In genomic region chr12:120230326-120230973, GRCh38 we compare ENCODE assay signal across 8 cellular contexts. TPM values are rescaled to one million over a fixed set of nuclear protein-coding genes. Genes with fewer than 3 reads are reported as not detected.
DNase-seq lines count a peak whose midpoint lies in the region; ATAC-seq, FAIRE-seq and TF ChIP-seq lines count a peak whose summit lies in the region.

No MANE protein-coding gene starts in this region.

- H3K4me1 Mint-ChIP-seq in dendritic cell treated with granulocyte-macrophage colony-stimulating factor and Interleukin-4, amounts not matched to agents 40 ng/mL and 50 ng/mL, for 4 days (ENCODE audit: low read depth): peaks cover 100% of the 10 kb centered on the region

- H3K27ac ChIP-seq in lower lobe of right lung: peak overlapping the region; percentile 88

- no peak for TF ChIP-seq CTCF in lower lobe of right lung (IDR thresholded peaks at IDR 0.05)

- peaks cover 21% of the 10 kb centered on the region for H3K36me3 Mint-ChIP-seq in dendritic cell treated with granulocyte-macrophage colony-stimulating factor and Interleukin-4, amounts not matched to agents 40 ng/mL and 50 ng/mL, for 4 days (ENCODE audit: low read depth)

- DNase-seq in H4 (ENCODE audit: low spot score) (peak; percentile 96), OCI-M1 (lab: John Stamatoyannopoulos, UW) (peak; percentile 17), lower lobe of right lung (peak; percentile 52), ureter (ENCODE audit: low spot score) (peak; percentile 87), NCI-H2081 treated with DMSO at 0.1 percent for 48 hours (lab: John Stamatoyannopoulos, UW) (no peak), GM12891 (ENCODE audit: insufficient read length, low spot score) (no peak)

- H3K36me3 ChIP-seq in lower lobe of right lung: peaks cover 14% of the 10 kb centered on the region

- FAIRE-seq in GM12891 (lab: Jason Lieb, UNC): no peak

- H3K9me3 ChIP-seq in lower lobe of right lung: no peaks in the 10 kb centered on the region

- no peaks in the 10 kb centered on the region for H3K27me3 Mint-ChIP-seq in dendritic cell treated with granulocyte-macrophage colony-stimulating factor and Interleukin-4, amounts not matched to agents 40 ng/mL and 50 ng/mL, for 4 days

- ATAC-seq in lower lobe of right lung: peak; percentile 3 to 11
- ATAC-seq in GM21723 (IDR thresholded peaks at IDR 0.05; ENCODE audit: unreplicated experiment): no peak

- no peaks in the 10 kb centered on the region for H3K9me3 Mint-ChIP-seq in dendritic cell treated with granulocyte-macrophage colony-stimulating factor and Interleukin-4, amounts not matched to agents 40 ng/mL and 50 ng/mL, for 4 days

- H3K4me3 Mint-ChIP-seq in dendritic cell treated with granulocyte-macrophage colony-stimulating factor and Interleukin-4, amounts not matched to agents 40 ng/mL and 50 ng/mL, for 4 days: peak overlapping the region; percentile 18

- H3K27ac Mint-ChIP-seq in dendritic cell treated with granulocyte-macrophage colony-stimulating factor and Interleukin-4, amounts not matched to agents 40 ng/mL and 50 ng/mL, for 4 days: peak overlapping the region; percentile 84

- intact Hi-C loops in dendritic cell treated with granulocyte-macrophage colony-stimulating factor and Interleukin-4, amounts not matched to agents 40 ng/mL and 50 ng/mL, for 4 days (cut with micrococcal nuclease): no loop called here
- intact Hi-C loops in lower lobe of right lung (cut with DNase I): no loop called here

- H3K27me3 ChIP-seq in lower lobe of right lung (ENCODE audit: low read depth): no peaks in the 10 kb centered on the region

- peak overlapping the region; percentile 33 for H3K4me3 ChIP-seq in lower lobe of right lung

- H3K4me1 ChIP-seq in lower lobe of right lung: peaks cover 99% of the 10 kb centered on the region

- TF ChIP-seq POLR2A in GM12891 (IDR thresholded peaks at IDR 0.05; ENCODE audit: low read depth, low read length): no peak

TF ChIP-seq in GM12891, 5 proteins besides CTCF, POLR2A, EP300 and RAD21:
- TF ChIP-seq TAF1 (IDR thresholded peaks at IDR 0.05; ENCODE audit: low read depth, low read length): no peak
- no peak for TF ChIP-seq POU2F2 (IDR thresholded peaks at IDR 0.05; ENCODE audit: low read depth, low read length)
- no peak for TF ChIP-seq SPI1 (IDR thresholded peaks at IDR 0.05; ENCODE audit: low read depth, low read length)
- no peak for TF ChIP-seq POLR2AphosphoS5 (IDR thresholded peaks at IDR 0.05; ENCODE audit: low read depth, low read length)
- no peak for TF ChIP-seq PAX5 (IDR thresholded peaks at IDR 0.05; ENCODE audit: insufficient read depth, low read length, severe bottlenecking)

RNA-seq across cellular contexts. Expression of gene RPLP0, which starts 29.5 kb away (rescaled TPM):
- total RNA-seq in H4 (2014; rRNA removed; shearing (Covaris generic)): 6,442 and 6,835 TPM in 2 replicates
- total RNA-seq in lower lobe of right lung: 1,285 TPM
- total RNA-seq in ureter: 2,124 TPM
- polyA plus RNA-seq in GM12891 (2012; ENCODE audit: low read depth, missing spikeins): 5,981 TPM

RNA-seq across cellular contexts. Expression of gene PXN, which starts 35.1 kb away (rescaled TPM):
- 18.7 and 31.3 TPM in 2 replicates for total RNA-seq in H4 (2014; rRNA removed; shearing (Covaris generic))
- total RNA-seq in lower lobe of right lung (105 TPM), ureter (166 TPM)
- 17.6 TPM for polyA plus RNA-seq in GM12891 (2012; ENCODE audit: low read depth, missing spikeins)

RNA-seq across cellular contexts. Expression of gene GCN1, which starts 35.9 kb away (rescaled TPM):
- 33.7 and 59.7 TPM in 2 replicates for total RNA-seq in H4 (2014; rRNA removed; shearing (Covaris generic))
- total RNA-seq in lower lobe of right lung (73.6 TPM), ureter (114 TPM)
- polyA plus RNA-seq in GM12891 (2012; ENCODE audit: low read depth, missing spikeins): 39.6 TPM

Comparison
In these comparisons a context has a peak if more than half of its experiments do, and no peak if none do; other contexts are left out.
1. DNase-seq: peak in H4 (single experiment), OCI-M1 (single experiment), lower lobe of right lung (single experiment) and ureter (single experiment); none in NCI-H2081 treated with DMSO at 0.1 percent for 48 hours (single experiment) and GM12891 (single experiment).